ENCODE assay signal across 8 cellular contexts in the genomic region with DNA sequence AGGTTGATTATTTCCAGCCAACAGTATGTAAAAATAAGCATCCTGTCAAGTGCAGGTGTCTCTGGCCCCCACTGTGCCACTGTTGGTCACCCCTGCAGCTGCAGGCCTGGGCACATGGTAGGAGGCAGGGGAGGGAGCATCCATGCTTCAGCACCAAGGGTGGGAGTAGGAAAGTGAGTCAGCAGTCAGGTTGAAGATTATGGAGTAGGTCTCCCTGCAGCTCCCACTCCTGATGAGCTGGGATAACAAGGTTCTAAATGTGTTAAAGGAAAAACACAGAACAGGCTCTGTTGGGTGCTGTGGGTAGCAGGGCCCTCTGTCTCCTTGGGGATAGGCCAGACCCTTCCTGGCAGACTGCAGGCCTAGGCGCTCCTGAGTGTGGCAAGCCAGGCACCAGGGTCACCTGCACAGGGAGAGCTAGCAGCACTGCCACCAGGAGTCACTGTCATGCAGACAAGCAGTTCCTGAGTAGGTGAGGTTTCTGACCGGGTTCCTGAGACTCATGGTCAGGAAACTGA. TPM values are rescaled to one million over a fixed set of nuclear protein-coding genes. Genes with fewer than 3 reads are reported as not detected.
DNase-seq lines count a peak whose midpoint lies in the region; ATAC-seq and TF ChIP-seq lines count a peak whose summit lies in the region.

No MANE protein-coding gene starts in this region.

- peaks cover 61% of the 10 kb centered on the region for H3K4me1 Mint-ChIP-seq in CD4-positive, alpha-beta T cell (ENCODE audit: low read depth)

- H3K4me1 ChIP-seq in adrenal gland (replicated peaks in 1 of 2) (peaks cover 3 to 5% of the 10 kb centered on the region in 2 donors), mesendoderm (ENCODE audit: control insufficient read depth, low read depth, low read length) (peaks cover 3% of the 10 kb centered on the region)

- H2BK5ac ChIP-seq in mesendoderm (ENCODE audit: low read length) = no peak overlapping the region

- peaks cover 11% of the 10 kb centered on the region for H3K79me2 ChIP-seq in mesendoderm (ENCODE audit: control insufficient read depth, insufficient read depth, low read length)

- H4K8ac ChIP-seq in mesendoderm (ENCODE audit: low read depth, low read length) = no peak overlapping the region

- no peak overlapping the region for H3K4ac ChIP-seq in mesendoderm (ENCODE audit: low read depth, low read length)

- no peaks in the 10 kb centered on the region for H3K9me3 Mint-ChIP-seq in CD4-positive, alpha-beta T cell

- no peak overlapping the region for H3K4me3 Mint-ChIP-seq in CD4-positive, alpha-beta T cell

- no peak overlapping the region for H4K5ac ChIP-seq in mesendoderm (ENCODE audit: low read length)

- H3K27ac Mint-ChIP-seq in CD4-positive, alpha-beta T cell = peak overlapping the region; percentile 25

- intact Hi-C loops in CD4-positive, alpha-beta T cell (cut with DNase I, micrococcal nuclease) = loop anchor here (1.0 to 5.0 kb wide), 2 partner anchors 46 kb away; no protein-coding TSS in a partner anchor
- intact Hi-C loops in adrenal gland (cut with DNase I) = no loop called here

- H2AK5ac ChIP-seq in mesendoderm (ENCODE audit: low read length) = no peak overlapping the region

- H2BK120ac ChIP-seq in mesendoderm (ENCODE audit: low read depth, low read length) = no peak overlapping the region

- H3K36me3 ChIP-seq in adrenal gland (replicated peaks in 1 of 2) = peaks cover 0 to 7% of the 10 kb centered on the region in 2 donors
- H3K36me3 ChIP-seq in mesendoderm (ENCODE audit: control insufficient read depth, insufficient read depth, low read length) = peaks cover 4% of the 10 kb centered on the region

- no peak overlapping the region for H3K56ac ChIP-seq in mesendoderm (ENCODE audit: low read length)

- H3K27me3 ChIP-seq in CD4-positive, alpha-beta T cell (ENCODE audit: control insufficient read depth, insufficient read depth, low read length) = no peaks in the 10 kb centered on the region
- no peaks in the 10 kb centered on the region for H3K27me3 ChIP-seq in adrenal gland
- no peaks in the 10 kb centered on the region for H3K27me3 ChIP-seq in mesendoderm (ENCODE audit: insufficient read depth, low read length, poor library complexity)

- peak in 5 of 10 experiments; percentile 4 to 20 (median 10) for DNase-seq in CD4-positive, alpha-beta T cell
- peak; percentile 39 for DNase-seq in GM19238 (ENCODE audit: insufficient read length, low spot score)
- DNase-seq in HT1080 (ENCODE audit: low read depth) = peak; percentile 32
- peak in 6 of 7 donors; percentile 34 to 73 (median 48) for DNase-seq in adrenal gland
- DNase-seq in mesendoderm = peak; percentile 72
- DNase-seq in NCI-H2227 (lab: John Stamatoyannopoulos, UW; ENCODE audit: unreplicated experiment) = no peak
- DNase-seq in stimulated activated CD8-positive, alpha-beta memory T cell treated with anti-CD3 and anti-CD28 coated beads, Interleukin-4, amount 100 ng/mL, for 48 hours = no peak
- no peak for DNase-seq in medulla oblongata (ENCODE audit: extremely low spot score)

- no peak overlapping the region for H3K23ac ChIP-seq in mesendoderm (ENCODE audit: low read length)

- H3K27me3 Mint-ChIP-seq in CD4-positive, alpha-beta T cell = no peaks in the 10 kb centered on the region

- no peaks in the 10 kb centered on the region for H3K9me3 ChIP-seq in CD4-positive, alpha-beta T cell (ENCODE audit: control insufficient read depth, low read length)
- H3K9me3 ChIP-seq in adrenal gland (replicated peaks in 1 of 3) = no peaks in the 10 kb centered on the region

- CTCF ChIA-PET in CD4-positive, alpha-beta T cell (lab: Charles Lee) = interaction anchor here (0.5 to 1.4 kb wide), 8 partner anchors 11 to 178 kb away, joined by 3 to 5 read pairs (median 3); partner anchors contain the start of gene NUDCD3

- no peak overlapping the region for H3K4me3 ChIP-seq in adrenal gland
- no peak overlapping the region for H3K4me3 ChIP-seq in mesendoderm (ENCODE audit: low read length)

- no peak overlapping the region for H3K9ac ChIP-seq in mesendoderm (ENCODE audit: low read length)

- POLR2A ChIA-PET in CD4-positive, alpha-beta T cell (lab: Charles Lee) = interaction anchor here (1.3 kb wide), 1 partner anchor 9 kb away, joined by 3 read pairs; no protein-coding TSS in a partner anchor

- H3K18ac ChIP-seq in mesendoderm (ENCODE audit: low read length) = no peak overlapping the region

- peak; percentile 57 for ATAC-seq in CD4-positive, alpha-beta T cell (ENCODE audit: poor library complexity)

- H3K4me2 ChIP-seq in mesendoderm (ENCODE audit: low read length) = no peak overlapping the region

- H2BK15ac ChIP-seq in mesendoderm (replicated peaks; ENCODE audit: low read depth) = no peak overlapping the region

- TF ChIP-seq CTCF in CD4-positive, alpha-beta T cell (IDR thresholded peaks at IDR 0.05) = no peak
- TF ChIP-seq CTCF in adrenal gland (IDR thresholded peaks at IDR 0.05) = peak in 2 of 6 experiments; percentile 26 to 29

- H3K79me1 ChIP-seq in mesendoderm (ENCODE audit: low read length) = peaks cover 29% of the 10 kb centered on the region

- H3K27ac ChIP-seq in CD4-positive, alpha-beta T cell (ENCODE audit: low read depth, low read length) = no peak overlapping the region
- H3K27ac ChIP-seq in adrenal gland (no peak overlapping the region), mesendoderm (ENCODE audit: low read depth, low read length) (no peak overlapping the region)

- TF ChIP-seq POLR2A in adrenal gland (IDR thresholded peaks at IDR 0.05) = no peak

- WGBS in adrenal gland, 4 donors = 45 to 76% (median 59%) methylated on average over 2 of the region's 2 CpGs
- no CpG with 5 or more reads among the region's 2 CpGs for WGBS in mesendoderm (ENCODE audit: extremely low coverage, insufficient coverage, low lambda C conversion rate)

- H3K36me3 Mint-ChIP-seq in CD4-positive, alpha-beta T cell (ENCODE audit: low read depth) = peaks cover 59% of the 10 kb centered on the region

RNA-seq across cellular contexts. Expression of gene NUDCD3, which starts 59.3 kb away (rescaled TPM):
- total RNA-seq in CD4-positive, alpha-beta T cell = 10 to 100 TPM; 56.6 to 60.6 TPM
- total RNA-seq in HT1080 (2014; rRNA removed; shearing (Covaris generic)) = 72.3 and 73.7 TPM in 2 replicates
- polyA plus RNA-seq in HT1080 (2015; cell fraction: cytosol; rRNA removed) = 35.7 and 47.0 TPM in 2 replicates
- 69.1 and 93.4 TPM in 2 replicates for polyA plus RNA-seq in HT1080 (2015; cell fraction: nucleus; rRNA removed)
- total RNA-seq in adrenal gland = 100 to 1,000 TPM in 3 of 8 donors, 10 to 100 TPM in 5; 33.1 to 136 (median 72.8) TPM
- polyA plus RNA-seq in adrenal gland = 10 to 100 TPM; 30.5 to 85.7 (median 37.0) TPM
- 34.4 TPM for polyA plus RNA-seq in mesendoderm (2013, experiment 1 of 2)
- 32.5 TPM for polyA plus RNA-seq in mesendoderm (2013, experiment 2 of 2)

Comparison
In these comparisons a context has a peak if more than half of its experiments do, and no peak if none do; other contexts are left out.
1. DNase-seq: peak in GM19238 (single experiment), HT1080 (single experiment), adrenal gland (6 of 7) and mesendoderm (single experiment); none in NCI-H2227 (single experiment), stimulated activated CD8-positive, alpha-beta memory T cell treated with anti-CD3 and anti-CD28 coated beads, Interleukin-4, amount 100 ng/mL, for 48 hours (single experiment) and medulla oblongata (single experiment).
2. intact Hi-C loops: an anchor here in CD4-positive, alpha-beta T cell (1.0 to 5.0 kb wide); none called in adrenal gland.